ENCODE assay signal across 7 cellular contexts in the genomic region with DNA sequence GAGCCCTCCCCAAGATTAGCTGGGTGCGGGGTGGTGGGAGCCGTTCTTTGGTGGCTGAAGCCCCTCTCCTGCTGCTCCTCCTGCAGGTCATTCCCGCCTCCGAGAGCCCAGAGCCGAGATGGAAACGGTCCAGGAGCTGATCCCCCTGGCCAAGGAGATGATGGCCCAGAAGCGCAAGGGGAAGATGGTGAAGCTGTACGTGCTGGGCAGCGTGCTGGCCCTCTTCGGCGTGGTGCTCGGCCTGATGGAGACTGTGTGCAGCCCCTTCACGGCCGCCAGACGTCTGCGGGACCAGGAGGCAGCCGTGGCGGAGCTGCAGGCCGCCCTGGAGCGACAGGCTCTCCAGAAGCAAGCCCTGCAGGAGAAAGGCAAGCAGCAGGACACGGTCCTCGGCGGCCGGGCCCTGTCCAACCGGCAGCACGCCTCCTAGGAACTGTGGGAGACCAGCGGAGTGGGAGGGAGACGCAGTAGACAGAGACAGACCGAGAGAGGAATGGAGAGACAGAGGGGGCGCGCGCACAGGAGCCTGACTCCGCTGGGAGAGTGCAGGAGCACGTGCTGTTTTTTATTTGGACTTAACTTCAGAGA. TPM values are rescaled to one million over a fixed set of nuclear protein-coding genes. Genes with fewer than 3 reads are reported as not detected.
DNase-seq lines count a peak whose midpoint lies in the region; ATAC-seq and TF ChIP-seq lines count a peak whose summit lies in the region.

No MANE protein-coding gene starts in this region.

- no peaks in the 10 kb centered on the region for H3K79me2 ChIP-seq in GM23338 (replicated peaks; ENCODE audit: insufficient read depth)

- H4K20me1 ChIP-seq in GM23338 (replicated peaks; ENCODE audit: insufficient read depth): no peaks in the 10 kb centered on the region

- H3K4me1 Mint-ChIP-seq in GM23338 (peaks cover 25% of the 10 kb centered on the region), T-cell (peaks cover 40 to 51% (median 41%) of the 10 kb centered on the region in 3 donors)

- peaks cover 67% of the 10 kb centered on the region for H3K27me3 ChIP-seq in GM23338 (ENCODE audit: insufficient read depth)
- H3K27me3 ChIP-seq in mucosa of stomach (ENCODE audit: control insufficient read depth, insufficient read depth, low read length): no peaks in the 10 kb centered on the region
- H3K27me3 ChIP-seq in uterus: no peaks in the 10 kb centered on the region

- H3K27ac ChIP-seq in GM23338 (ENCODE audit: low read depth) (no peak overlapping the region), uterus (peak overlapping the region in 1 of 2 donors; percentile 51)

- POLR2A ChIA-PET in T-cell (lab: Charles Lee): no interaction called here

- H3K9me3 ChIP-seq in mucosa of stomach (ENCODE audit: control insufficient read depth, low read length) (no peaks in the 10 kb centered on the region), uterus (no peaks in the 10 kb centered on the region)

- H3K9me3 Mint-ChIP-seq in GM23338 (no peaks in the 10 kb centered on the region), T-cell (peaks cover 0 to 3% (median 0%) of the 10 kb centered on the region in 3 donors)

- TF ChIP-seq CTCF in GM23338 (conservative IDR thresholded peaks at IDR 0.05; ENCODE audit: low read depth in 2 of 2) (0 out of 4 replicates have a peak, but pooled peaks of 1 of the 2 experiments have one; percentile 2), uterus (IDR thresholded peaks at IDR 0.05) (no peak), GM10266 (IDR thresholded peaks at IDR 0.05; ENCODE audit: control insufficient read depth, insufficient read depth, low read depth, missing control alignments) (no peak)

- H3K4me3 ChIP-seq in GM23338: peak overlapping the region; percentile 83
- peak overlapping the region; percentile 18 for H3K4me3 ChIP-seq in mucosa of stomach (ENCODE audit: low read length)
- peak overlapping the region; percentile 28 to 49 for H3K4me3 ChIP-seq in uterus

- DNase-seq in GM23338 (ENCODE audit: low spot score): peak; percentile 54
- no peak for DNase-seq in T-cell
- peak; percentile 26 to 46 for DNase-seq in uterus
- DNase-seq in activated gamma-delta T cell (lab: John Stamatoyannopoulos, UW): no peak
- DNase-seq in GM10266 (ENCODE audit: extremely low spot score): no peak

- H3K4me3 Mint-ChIP-seq in GM23338 (peak overlapping the region; percentile 79), T-cell (peak overlapping the region; percentile 62 to 86 (median 76))

- peak overlapping the region; percentile 99 for H2AFZ ChIP-seq in GM23338

- no peaks in the 10 kb centered on the region for H3K36me3 Mint-ChIP-seq in GM23338 (ENCODE audit: low read depth)
- H3K36me3 Mint-ChIP-seq in T-cell: no peaks in the 10 kb centered on the region

- CTCF ChIA-PET in T-cell (lab: Charles Lee): no interaction called here

- peaks cover 10% of the 10 kb centered on the region; the same call in 1 of the 2 replicates for H3K9me2 ChIP-seq in GM23338 (ENCODE audit: insufficient read depth)

- TF ChIP-seq POLR2A in uterus (IDR thresholded peaks at IDR 0.05): no peak

- H3K36me3 ChIP-seq in GM23338 (ENCODE audit: insufficient read depth): no peaks in the 10 kb centered on the region
- H3K36me3 ChIP-seq in mucosa of stomach (ENCODE audit: control insufficient read depth, insufficient read depth, low read length): no peaks in the 10 kb centered on the region
- H3K36me3 ChIP-seq in uterus: no peaks in the 10 kb centered on the region

- H3K9ac ChIP-seq in mucosa of stomach (ENCODE audit: low read length): peak overlapping the region; percentile 50

- H3K4me1 ChIP-seq in GM23338 (ENCODE audit: insufficient read depth): peaks cover 19% of the 10 kb centered on the region
- peaks cover 23% of the 10 kb centered on the region for H3K4me1 ChIP-seq in mucosa of stomach (ENCODE audit: control insufficient read depth, insufficient read depth, low read length)
- H3K4me1 ChIP-seq in uterus: peaks cover 0 to 4% of the 10 kb centered on the region in 2 donors

- peak overlapping the region; percentile 99 for H3K4me2 ChIP-seq in GM23338

- H3K27me3 Mint-ChIP-seq in GM23338 (ENCODE audit: insufficient read depth, low read depth, poor library complexity) (peaks cover 41% of the 10 kb centered on the region), T-cell (peaks cover 38% of the 10 kb centered on the region in 2 donors)

- H3F3A ChIP-seq in GM23338 (replicated peaks; ENCODE audit: low read depth): no peaks in the 10 kb centered on the region

- H3K27ac Mint-ChIP-seq in GM23338 (no peak overlapping the region), T-cell (peak overlapping the region in 1 of 2 donors; percentile 27)

- intact Hi-C loops in uterus (cut with DNase I; ENCODE audit: low total_unique reads): no loop called here

- peak; percentile 74 for ATAC-seq in GM23338
- peak; percentile 21 to 42 (median 36) for ATAC-seq in T-cell (replicated peaks in 1 of 4)
- peak; percentile 34 for ATAC-seq in esophagus mucosa

TF ChIP-seq in GM23338, 12 proteins besides CTCF, POLR2A, EP300 and RAD21:
- TF ChIP-seq EZH2 (IDR thresholded peaks at IDR 0.05; ENCODE audit: low read depth, unreplicated experiment) (peak; percentile 44), EZH2phosphoT487 (IDR thresholded peaks at IDR 0.05; ENCODE audit: unreplicated experiment) (no peak)
- TF ChIP-seq, protein P1, sequence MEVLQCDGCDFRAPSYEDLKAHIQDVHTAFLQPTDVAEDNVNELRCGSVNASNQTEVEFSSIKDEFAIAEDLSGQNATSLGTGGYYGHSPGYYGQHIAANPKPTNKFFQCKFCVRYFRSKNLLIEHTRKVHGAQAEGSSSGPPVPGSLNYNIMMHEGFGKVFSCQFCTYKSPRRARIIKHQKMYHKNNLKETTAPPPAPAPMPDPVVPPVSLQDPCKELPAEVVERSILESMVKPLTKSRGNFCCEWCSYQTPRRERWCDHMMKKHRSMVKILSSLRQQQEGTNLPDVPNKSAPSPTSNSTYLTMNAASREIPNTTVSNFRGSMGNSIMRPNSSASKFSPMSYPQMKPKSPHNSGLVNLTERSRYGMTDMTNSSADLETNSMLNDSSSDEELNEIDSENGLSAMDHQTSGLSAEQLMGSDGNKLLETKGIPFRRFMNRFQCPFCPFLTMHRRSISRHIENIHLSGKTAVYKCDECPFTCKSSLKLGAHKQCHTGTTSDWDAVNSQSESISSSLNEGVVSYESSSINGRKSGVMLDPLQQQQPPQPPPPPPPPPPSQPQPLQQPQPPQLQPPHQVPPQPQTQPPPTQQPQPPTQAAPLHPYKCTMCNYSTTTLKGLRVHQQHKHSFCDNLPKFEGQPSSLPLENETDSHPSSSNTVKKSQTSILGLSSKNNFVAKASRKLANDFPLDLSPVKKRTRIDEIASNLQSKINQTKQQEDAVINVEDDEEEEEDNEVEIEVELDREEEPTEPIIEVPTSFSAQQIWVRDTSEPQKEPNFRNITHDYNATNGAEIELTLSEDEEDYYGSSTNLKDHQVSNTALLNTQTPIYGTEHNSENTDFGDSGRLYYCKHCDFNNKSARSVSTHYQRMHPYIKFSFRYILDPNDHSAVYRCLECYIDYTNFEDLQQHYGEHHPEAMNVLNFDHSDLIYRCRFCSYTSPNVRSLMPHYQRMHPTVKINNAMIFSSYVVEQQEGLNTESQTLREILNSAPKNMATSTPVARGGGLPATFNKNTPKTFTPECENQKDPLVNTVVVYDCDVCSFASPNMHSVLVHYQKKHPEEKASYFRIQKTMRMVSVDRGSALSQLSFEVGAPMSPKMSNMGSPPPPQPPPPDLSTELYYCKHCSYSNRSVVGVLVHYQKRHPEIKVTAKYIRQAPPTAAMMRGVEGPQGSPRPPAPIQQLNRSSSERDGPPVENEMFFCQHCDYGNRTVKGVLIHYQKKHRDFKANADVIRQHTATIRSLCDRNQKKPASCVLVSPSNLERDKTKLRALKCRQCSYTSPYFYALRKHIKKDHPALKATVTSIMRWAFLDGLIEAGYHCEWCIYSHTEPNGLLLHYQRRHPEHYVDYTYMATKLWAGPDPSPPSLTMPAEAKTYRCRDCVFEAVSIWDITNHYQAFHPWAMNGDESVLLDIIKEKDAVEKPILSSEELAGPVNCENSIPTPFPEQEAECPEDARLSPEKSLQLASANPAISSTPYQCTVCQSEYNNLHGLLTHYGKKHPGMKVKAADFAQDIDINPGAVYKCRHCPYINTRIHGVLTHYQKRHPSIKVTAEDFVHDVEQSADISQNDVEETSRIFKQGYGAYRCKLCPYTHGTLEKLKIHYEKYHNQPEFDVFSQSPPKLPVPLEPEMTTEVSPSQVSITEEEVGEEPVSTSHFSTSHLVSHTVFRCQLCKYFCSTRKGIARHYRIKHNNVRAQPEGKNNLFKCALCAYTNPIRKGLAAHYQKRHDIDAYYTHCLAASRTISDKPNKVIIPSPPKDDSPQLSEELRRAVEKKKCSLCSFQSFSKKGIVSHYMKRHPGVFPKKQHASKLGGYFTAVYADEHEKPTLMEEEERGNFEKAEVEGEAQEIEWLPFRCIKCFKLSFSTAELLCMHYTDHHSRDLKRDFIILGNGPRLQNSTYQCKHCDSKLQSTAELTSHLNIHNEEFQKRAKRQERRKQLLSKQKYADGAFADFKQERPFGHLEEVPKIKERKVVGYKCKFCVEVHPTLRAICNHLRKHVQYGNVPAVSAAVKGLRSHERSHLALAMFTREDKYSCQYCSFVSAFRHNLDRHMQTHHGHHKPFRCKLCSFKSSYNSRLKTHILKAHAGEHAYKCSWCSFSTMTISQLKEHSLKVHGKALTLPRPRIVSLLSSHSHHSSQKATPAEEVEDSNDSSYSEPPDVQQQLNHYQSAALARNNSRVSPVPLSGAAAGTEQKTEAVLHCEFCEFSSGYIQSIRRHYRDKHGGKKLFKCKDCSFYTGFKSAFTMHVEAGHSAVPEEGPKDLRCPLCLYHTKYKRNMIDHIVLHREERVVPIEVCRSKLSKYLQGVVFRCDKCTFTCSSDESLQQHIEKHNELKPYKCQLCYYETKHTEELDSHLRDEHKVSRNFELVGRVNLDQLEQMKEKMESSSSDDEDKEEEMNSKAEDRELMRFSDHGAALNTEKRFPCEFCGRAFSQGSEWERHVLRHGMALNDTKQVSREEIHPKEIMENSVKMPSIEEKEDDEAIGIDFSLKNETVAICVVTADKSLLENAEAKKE (CRISPR knock-in tag; IDR thresholded peaks at IDR 0.05): no peak

RNA-seq across cellular contexts. Expression of a gene that starts 0.4 kb away (rescaled TPM):
- total RNA-seq in GM23338 (2014; rRNA removed; shearing (Covaris generic)): 0.43 and 3.2 TPM in 2 replicates
- 6.0 and 8.2 TPM in 2 replicates for polyA plus RNA-seq in GM23338 (2016; fragmentation: Nextera tagmentation; extraction: Ambion mirVana)
- total RNA-seq in T-cell (under 1 TPM in 3 of 5 donors, not detected in 2; 0.32 to 0.60 (median 0.59) TPM), esophagus mucosa (2.3 TPM), uterus (10 to 100 TPM in 1 of 4 donors, 1 to 10 TPM in 1, not detected in 2; 4.5 to 13.2 TPM)

RNA-seq across cellular contexts. Expression of a gene that starts 23.4 kb away (rescaled TPM):
- total RNA-seq in GM23338 (2014; rRNA removed; shearing (Covaris generic)): 0.52 and 0.93 TPM in 2 replicates
- polyA plus RNA-seq in GM23338 (2016; fragmentation: Nextera tagmentation; extraction: Ambion mirVana): 0.05 and 0.19 TPM in 2 replicates
- 1 to 10 TPM in 1 of 5 donors, under 1 TPM in 4; 0.25 to 1.2 (median 0.56) TPM for total RNA-seq in T-cell
- total RNA-seq in esophagus mucosa: 76.7 TPM
- total RNA-seq in uterus: 10 to 100 TPM in 1 of 4 donors, under 1 TPM in 2, not detected in 1; under 0.01 to 17.4 (median 0.37) TPM

RNA-seq across cellular contexts. Expression of a gene that starts 29.0 kb away (rescaled TPM):
- not detected in 2 replicates for total RNA-seq in GM23338 (2014; rRNA removed; shearing (Covaris generic))
- not detected in 2 replicates for polyA plus RNA-seq in GM23338 (2016; fragmentation: Nextera tagmentation; extraction: Ambion mirVana)
- 1 to 10 TPM in 1 of 5 donors, under 1 TPM in 1, not detected in 3; 0.41 to 1.1 TPM for total RNA-seq in T-cell
- 0.36 TPM for total RNA-seq in esophagus mucosa
- total RNA-seq in uterus: 10 to 100 TPM in 1 of 4 donors, 1 to 10 TPM in 2, under 1 TPM in 1; 0.59 to 12.8 (median 2.2) TPM

Comparison
In these comparisons a context has a peak if more than half of its experiments do, and no peak if none do; other contexts are left out.
1. DNase-seq: peak in GM23338 (single experiment) and uterus (2 of 2); none in T-cell (0 of 34), activated gamma-delta T cell (single experiment) and GM10266 (single experiment).
2. H3K4me3 ChIP-seq: peak in every context shown above with its lines; median percentile 83 in GM23338; 38 in uterus; 18 in mucosa of stomach.
3. Peak in every context shown above with its lines, with median percentiles within 50 percentile points of each other: ATAC-seq.